Comparison of ENCODE assay signal across 22 cellular contexts in the genomic region with DNA sequence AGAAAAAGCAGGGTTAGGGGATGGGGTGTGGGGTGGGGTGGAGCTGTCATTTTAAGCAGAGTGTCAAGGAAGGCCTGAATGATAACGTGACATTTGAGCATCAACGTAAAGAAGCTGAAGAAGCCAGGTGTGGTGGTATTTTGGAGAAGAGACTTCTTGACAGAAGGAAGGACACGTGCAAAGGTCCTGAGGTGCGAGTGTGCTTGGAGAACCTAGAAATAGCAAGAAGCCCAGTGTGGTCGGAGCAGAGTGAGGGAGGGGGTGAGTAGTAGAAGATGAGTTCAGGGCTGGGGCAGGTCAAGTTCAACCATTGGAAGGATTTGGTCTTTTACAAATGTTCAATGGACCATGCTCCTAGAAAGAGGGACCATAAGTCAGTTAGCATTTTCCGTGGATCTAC.
"Had no signal": no experiment of that assay in that cellular context is flagged by ENCODE, and none has a peak within 500 bp of the region (broad histone marks: within the 10 kb centered on the region; RNA-seq: fewer than 3 reads in every experiment).

No MANE protein-coding gene starts in this region.

- H3K27ac ChIP-seq: KMS-11, RWPE1 had no signal

- H3K9ac ChIP-seq: KMS-11, SK-N-SH had no signal

- ATAC-seq: HepG2, Panc1, PC-3 had no signal

- H3K9me3 ChIP-seq: SK-N-SH had no signal

- H3K4me2 ChIP-seq: KMS-11, SK-N-SH had no signal

- DNase-seq: IMR-90, Kasumi-1, MM.1S, NCI-H1092 treated with DMSO at 0.1 percent for 48 hours, NCI-H1436, NCI-H187, NCI-H2029, NCI-H2081 treated with DMSO at 0.1 percent for 48 hours, NCI-H2171, NCI-H226, NCI-H446, NCI-H510A, NCI-H524 treated with DMSO at 0.1 percent for 48 hours, NCI-H69, NCI-H774, PC-3, SHP77, SK-N-SH had no signal
